Comparison of ENCODE assay signal across 11 cellular contexts in the genomic region with DNA sequence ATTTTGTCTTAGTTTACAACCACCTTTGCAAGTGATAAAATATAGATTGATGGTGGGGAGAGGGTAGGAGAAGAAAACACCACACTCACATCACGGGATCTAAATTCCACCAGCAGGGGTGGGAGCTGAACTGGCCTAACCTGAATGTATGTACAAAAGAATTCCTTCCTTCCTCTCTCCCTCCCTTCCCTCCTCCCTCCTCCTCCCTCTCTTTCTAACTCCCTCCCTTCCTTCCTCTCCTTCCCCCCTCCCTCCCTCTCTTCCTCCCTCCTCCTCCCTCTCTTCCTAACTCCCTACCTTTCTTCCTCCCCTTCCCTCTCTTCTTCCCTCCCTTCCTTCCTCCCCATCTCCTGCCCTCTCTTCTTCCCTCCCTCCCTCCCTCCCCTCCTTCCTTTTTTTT.
"Had no signal": no experiment of that assay in that cellular context is flagged by ENCODE, and none has a peak within 500 bp of the region (broad histone marks: within the 10 kb centered on the region; RNA-seq: fewer than 3 reads in every experiment).

No MANE protein-coding gene starts in this region.

- H3K27ac ChIP-seq: esophagus squamous epithelium, transverse colon had no signal

- H3K36me3 ChIP-seq: esophagus squamous epithelium, transverse colon had no signal

- DNase-seq: activated CD4-positive, alpha-beta T cell treated with anti-CD3 and anti-CD28 coated beads for 36 hours; activated CD4-positive, alpha-beta T cell treated with anti-CD3 and anti-CD28 coated beads, Interleukin-2, amount 50 U/mL, for 48 hours; effector CD8-positive, alpha-beta T cell; esophagus squamous epithelium; retina; stimulated activated CD4-positive, alpha-beta T cell treated with anti-CD3 and anti-CD28 coated beads, Interleukin-12 subunit alpha, Interleukin-12 subunit beta, amount 100 ng/mL, for 4 hours; stimulated activated CD4-positive, alpha-beta T cell treated with anti-CD3 and anti-CD28 coated beads, Interleukin-1b, Interleukin-23, amount 100 ng/mL, for 48 hours; stimulated activated naive CD8-positive, alpha-beta T cell treated with anti-CD3 and anti-CD28 coated beads, Interleukin-15, Interleukin-2, amounts not matched to agents 100 U/mL and 50 U/mL, for 24 hours; transverse colon had no signal

- H3K4me3 ChIP-seq: esophagus squamous epithelium, transverse colon had no signal

- H3K9me3 ChIP-seq: esophagus squamous epithelium, transverse colon had no signal

- H3K27me3 ChIP-seq: esophagus squamous epithelium, transverse colon had no signal

- ATAC-seq: activated CD4-positive, alpha-beta T cell treated with anti-CD3 and anti-CD28 coated beads for 36 hours; left lobe of liver; stimulated activated naive CD8-positive, alpha-beta T cell treated with anti-CD3 and anti-CD28 coated beads, Interleukin-15, Interleukin-2, amounts not matched to agents 100 U/mL and 50 U/mL, for 24 hours; WTC11 had no signal
